ENCODE assay signal across 10 cellular contexts in genomic region chr9:95461448-95462381, GRCh38. TPM values are rescaled to one million over a fixed set of nuclear protein-coding genes. Genes with fewer than 3 reads are reported as not detected.
DNase-seq lines count a peak whose midpoint lies in the region; ATAC-seq and TF ChIP-seq lines count a peak whose summit lies in the region.
"Had no signal": no experiment of that assay in that cellular context is flagged by ENCODE, and none has a peak within 500 bp of the region (broad histone marks: within the 10 kb centered on the region; RNA-seq: fewer than 3 reads in every experiment).

No MANE protein-coding gene starts in this region.

- H3K27me3 Mint-ChIP-seq in stimulated activated naive CD8-positive, alpha-beta T cell treated with anti-CD3 and anti-CD28 coated beads, Interleukin-15, Interleukin-2, amounts not matched to agents 100 ng/mL and 50 ng/mL, for 24 hours = peaks cover 4% of the 10 kb centered on the region
- no peaks in the 10 kb centered on the region for H3K27me3 Mint-ChIP-seq in activated naive CD8-positive, alpha-beta T cell treated with anti-CD3 and anti-CD28 coated beads for 36 hours

- peaks cover 83% of the 10 kb centered on the region for H3K36me3 ChIP-seq in mesodermal cell (ENCODE audit: control insufficient read depth, insufficient read depth, low read length)
- peaks cover 0 to 41% of the 10 kb centered on the region in 2 donors for H3K36me3 ChIP-seq in vagina

- no peaks in the 10 kb centered on the region for H3K9me3 Mint-ChIP-seq in stimulated activated naive CD8-positive, alpha-beta T cell treated with anti-CD3 and anti-CD28 coated beads, Interleukin-15, Interleukin-2, amounts not matched to agents 100 ng/mL and 50 ng/mL, for 24 hours
- H3K9me3 Mint-ChIP-seq in activated naive CD8-positive, alpha-beta T cell treated with anti-CD3 and anti-CD28 coated beads for 36 hours = no peaks in the 10 kb centered on the region
- H3K9me3 Mint-ChIP-seq: dendritic cell treated with granulocyte-macrophage colony-stimulating factor and Interleukin-4, amounts not matched to agents 40 ng/mL and 50 ng/mL, for 4 days had no signal

- H3K27me3 ChIP-seq in vagina = no peaks in the 10 kb centered on the region

- H3K36me3 Mint-ChIP-seq in stimulated activated naive CD8-positive, alpha-beta T cell treated with anti-CD3 and anti-CD28 coated beads, Interleukin-15, Interleukin-2, amounts not matched to agents 100 ng/mL and 50 ng/mL, for 24 hours (ENCODE audit: low read depth) = peaks cover 14% of the 10 kb centered on the region
- H3K36me3 Mint-ChIP-seq in activated naive CD8-positive, alpha-beta T cell treated with anti-CD3 and anti-CD28 coated beads for 36 hours = peaks cover 15% of the 10 kb centered on the region

- TF ChIP-seq CTCF in vagina (IDR thresholded peaks at IDR 0.05) = no peak

- H3K4me1 ChIP-seq in mesodermal cell (ENCODE audit: control insufficient read depth, insufficient read depth, low read length, poor library complexity, severe bottlenecking) (peaks cover 53% of the 10 kb centered on the region), vagina (peaks cover 19% of the 10 kb centered on the region)

- H3K9me3 ChIP-seq in mesodermal cell (ENCODE audit: control insufficient read depth, low read length) = no peaks in the 10 kb centered on the region
- no peaks in the 10 kb centered on the region for H3K9me3 ChIP-seq in vagina

- no peak for DNase-seq in stimulated activated naive CD8-positive, alpha-beta T cell treated with anti-CD3 and anti-CD28 coated beads, Interleukin-15, Interleukin-2, amounts not matched to agents 100 U/mL and 50 U/mL, for 24 hours
- no peak for DNase-seq in activated naive CD8-positive, alpha-beta T cell treated with anti-CD3 and anti-CD28 coated beads for 36 hours
- DNase-seq in vagina (ENCODE audit: extremely low spot score in 2 of 2) (no peak), GF-D8 (lab: John Stamatoyannopoulos, UW) (no peak), cerebellar cortex (ENCODE audit: low spot score) (no peak)
- DNase-seq: DMS53 had no signal

- H3K4me1 Mint-ChIP-seq in stimulated activated naive CD8-positive, alpha-beta T cell treated with anti-CD3 and anti-CD28 coated beads, Interleukin-15, Interleukin-2, amounts not matched to agents 100 ng/mL and 50 ng/mL, for 24 hours (ENCODE audit: low read depth) = peaks cover 33% of the 10 kb centered on the region
- H3K4me1 Mint-ChIP-seq in activated naive CD8-positive, alpha-beta T cell treated with anti-CD3 and anti-CD28 coated beads for 36 hours = peaks cover 34% of the 10 kb centered on the region

- no peak for TF ChIP-seq POLR2A in vagina (IDR thresholded peaks at IDR 0.05)

- H3K27ac ChIP-seq in mesodermal cell (ENCODE audit: low read depth, low read length, severe bottlenecking) (peak overlapping the region; percentile 87), vagina (peak overlapping the region; percentile 57)

- peak overlapping the region; percentile 85 for H3K4me3 Mint-ChIP-seq in stimulated activated naive CD8-positive, alpha-beta T cell treated with anti-CD3 and anti-CD28 coated beads, Interleukin-15, Interleukin-2, amounts not matched to agents 100 ng/mL and 50 ng/mL, for 24 hours
- peak overlapping the region; percentile 78 for H3K4me3 Mint-ChIP-seq in activated naive CD8-positive, alpha-beta T cell treated with anti-CD3 and anti-CD28 coated beads for 36 hours
- H3K4me3 Mint-ChIP-seq: dendritic cell treated with granulocyte-macrophage colony-stimulating factor and Interleukin-4, amounts not matched to agents 40 ng/mL and 50 ng/mL, for 4 days had no signal

- WGBS in mesodermal cell (ENCODE audit: insufficient coverage in 2 of 2), 2 experiments = 89 to 92% methylated on average over 17 to 21 of the region's 24 CpGs

- intact Hi-C loops in vagina (cut with DNase I) = no loop called here

- H3K4me3 ChIP-seq in mesodermal cell (ENCODE audit: extremely low read depth, insufficient read depth, low read length, poor library complexity, severe bottlenecking) (no peak overlapping the region), vagina (peak overlapping the region in 1 of 2 donors; percentile 11)

- H3K27ac Mint-ChIP-seq in stimulated activated naive CD8-positive, alpha-beta T cell treated with anti-CD3 and anti-CD28 coated beads, Interleukin-15, Interleukin-2, amounts not matched to agents 100 ng/mL and 50 ng/mL, for 24 hours = peak overlapping the region; percentile 93
- peak overlapping the region; percentile 87 for H3K27ac Mint-ChIP-seq in activated naive CD8-positive, alpha-beta T cell treated with anti-CD3 and anti-CD28 coated beads for 36 hours

- ATAC-seq in stimulated activated naive CD8-positive, alpha-beta T cell treated with anti-CD3 and anti-CD28 coated beads, Interleukin-15, Interleukin-2, amounts not matched to agents 100 U/mL and 50 U/mL, for 24 hours = no peak
- ATAC-seq in HG03108 (IDR thresholded peaks at IDR 0.05; ENCODE audit: unreplicated experiment) = no peak

RNA-seq across cellular contexts. Expression of gene PTCH1, which starts 55.1 kb away (rescaled TPM):
- 1 to 10 TPM; 4.8 to 6.1 TPM for total RNA-seq in activated naive CD8-positive, alpha-beta T cell treated with anti-CD3 and anti-CD28 coated beads for 36 hours
- polyA plus RNA-seq in mesodermal cell (2013, experiment 1 of 2) = 18.2 TPM
- polyA plus RNA-seq in mesodermal cell (2013, experiment 2 of 2) = 15.8 TPM
- 14.2 TPM for total RNA-seq in vagina
